11 cellular contexts compared by ENCODE assay signal in the genomic region with DNA sequence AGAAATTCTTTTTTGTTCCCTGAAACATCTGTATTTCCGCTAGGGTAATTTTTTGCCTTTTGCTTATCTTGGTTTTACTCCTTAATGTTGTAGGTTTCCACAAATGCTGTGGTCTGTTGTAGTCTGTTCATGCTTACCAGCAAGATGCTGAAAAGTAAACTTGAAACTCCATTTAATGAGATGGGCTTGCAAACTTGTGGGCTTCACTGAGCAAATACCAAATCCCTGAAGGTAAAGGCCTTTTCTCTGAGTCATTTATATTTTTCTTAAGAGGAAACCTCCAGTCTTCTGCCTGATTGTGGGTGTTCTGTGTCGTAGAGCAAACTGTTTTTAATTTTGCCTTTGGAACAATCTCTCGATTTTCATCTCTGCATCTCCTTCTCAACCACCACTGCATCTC. TPM values are rescaled to one million over a fixed set of nuclear protein-coding genes. Genes with fewer than 3 reads are reported as not detected.
DNase-seq lines count a peak whose midpoint lies in the region; ATAC-seq and TF ChIP-seq lines count a peak whose summit lies in the region.
"Had no signal": no experiment of that assay in that cellular context is flagged by ENCODE, and none has a peak within 500 bp of the region (broad histone marks: within the 10 kb centered on the region; RNA-seq: fewer than 3 reads in every experiment).

No MANE protein-coding gene starts in this region.

- no peak for DNase-seq in CD4-positive, CD25-positive, alpha-beta regulatory T cell
- no peak for DNase-seq in activated naive CD8-positive, alpha-beta T cell treated with anti-CD3 and anti-CD28 coated beads for 36 hours
- no peak for DNase-seq in uterus
- no peak for DNase-seq in Ammon's horn (ENCODE audit: low spot score)
- DNase-seq in caudate nucleus (lab: John Stamatoyannopoulos, UW) = no peak
- no peak for DNase-seq in LoVo (ENCODE audit: low spot score)
- DNase-seq: heart right ventricle, right lobe of liver had no signal

- peak overlapping the region in 1 of 4 donors; percentile 3 for H3K4me3 Mint-ChIP-seq in CD4-positive, CD25-positive, alpha-beta regulatory T cell
- H3K4me3 Mint-ChIP-seq in activated naive CD8-positive, alpha-beta T cell treated with anti-CD3 and anti-CD28 coated beads for 36 hours = no peak overlapping the region
- H3K4me3 Mint-ChIP-seq: mesothelial cell of epicardium had no signal

- intact Hi-C loops in uterus (cut with DNase I; ENCODE audit: low total_unique reads) = no loop called here

- TF ChIP-seq CTCF in uterus (IDR thresholded peaks at IDR 0.05) = no peak

- H3K36me3 ChIP-seq in CD4-positive, CD25-positive, alpha-beta regulatory T cell (ENCODE audit: control insufficient read depth, insufficient read depth, low read length) = peaks cover 52% of the 10 kb centered on the region
- no peaks in the 10 kb centered on the region for H3K36me3 ChIP-seq in uterus
- H3K36me3 ChIP-seq: right lobe of liver had no signal

- peak overlapping the region in 2 of 3 donors; percentile 9 to 82 for H3K27ac Mint-ChIP-seq in CD4-positive, CD25-positive, alpha-beta regulatory T cell
- peak overlapping the region; percentile 64 for H3K27ac Mint-ChIP-seq in activated naive CD8-positive, alpha-beta T cell treated with anti-CD3 and anti-CD28 coated beads for 36 hours
- H3K27ac Mint-ChIP-seq: mesothelial cell of epicardium had no signal

- H3K9me3 Mint-ChIP-seq in CD4-positive, CD25-positive, alpha-beta regulatory T cell = peaks cover 3 to 16% (median 6%) of the 10 kb centered on the region in 7 donors
- H3K9me3 Mint-ChIP-seq in activated naive CD8-positive, alpha-beta T cell treated with anti-CD3 and anti-CD28 coated beads for 36 hours = peaks cover 16% of the 10 kb centered on the region

- no peak for TF ChIP-seq POLR2A in uterus (IDR thresholded peaks at IDR 0.05)

- H3K4me1 Mint-ChIP-seq in CD4-positive, CD25-positive, alpha-beta regulatory T cell = peaks cover 32 to 50% (median 39%) of the 10 kb centered on the region in 4 donors
- H3K4me1 Mint-ChIP-seq in activated naive CD8-positive, alpha-beta T cell treated with anti-CD3 and anti-CD28 coated beads for 36 hours = peaks cover 33% of the 10 kb centered on the region

- no peak overlapping the region for H3K4me3 ChIP-seq in CD4-positive, CD25-positive, alpha-beta regulatory T cell (ENCODE audit: low read depth, low read length)
- H3K4me3 ChIP-seq in uterus = no peak overlapping the region
- H3K4me3 ChIP-seq: heart right ventricle, right lobe of liver had no signal

- peaks cover 12 to 14% of the 10 kb centered on the region in 2 experiments for H3K9me3 ChIP-seq in CD4-positive, CD25-positive, alpha-beta regulatory T cell (ENCODE audit: control insufficient read depth in 2 of 2, low read length in 2 of 2)
- H3K9me3 ChIP-seq in uterus = peaks cover 0 to 8% of the 10 kb centered on the region in 2 donors
- H3K9me3 ChIP-seq: right lobe of liver had no signal

- ATAC-seq in CD4-positive, CD25-positive, alpha-beta regulatory T cell (ENCODE audit: low read depth in 2 of 2) = no peak
- ATAC-seq in GM18858 (IDR thresholded peaks at IDR 0.05; ENCODE audit: unreplicated experiment) (peak; percentile 69), HG02852 (IDR thresholded peaks at IDR 0.05; ENCODE audit: unreplicated experiment) (peak; percentile 82)
- ATAC-seq: heart right ventricle, right lobe of liver had no signal

- no peaks in the 10 kb centered on the region for H3K27me3 Mint-ChIP-seq in CD4-positive, CD25-positive, alpha-beta regulatory T cell
- H3K27me3 Mint-ChIP-seq in activated naive CD8-positive, alpha-beta T cell treated with anti-CD3 and anti-CD28 coated beads for 36 hours = no peaks in the 10 kb centered on the region

- peaks cover 68% of the 10 kb centered on the region for H3K36me3 Mint-ChIP-seq in CD4-positive, CD25-positive, alpha-beta regulatory T cell
- H3K36me3 Mint-ChIP-seq in activated naive CD8-positive, alpha-beta T cell treated with anti-CD3 and anti-CD28 coated beads for 36 hours = peaks cover 39% of the 10 kb centered on the region

- H3K4me1 ChIP-seq in CD4-positive, CD25-positive, alpha-beta regulatory T cell (ENCODE audit: control insufficient read depth, insufficient read depth, low read length, poor library complexity, severe bottlenecking) = peaks cover 16% of the 10 kb centered on the region
- H3K4me1 ChIP-seq in uterus = no peaks in the 10 kb centered on the region
- H3K4me1 ChIP-seq: right lobe of liver had no signal

- H3K27ac ChIP-seq in CD4-positive, CD25-positive, alpha-beta regulatory T cell (ENCODE audit: insufficient read depth, low read length, poor library complexity, severe bottlenecking) = no peak overlapping the region
- no peak overlapping the region for H3K27ac ChIP-seq in uterus
- H3K27ac ChIP-seq in caudate nucleus (ENCODE audit: low read depth, low read length) = no peak overlapping the region
- H3K27ac ChIP-seq: heart right ventricle, right lobe of liver had no signal

- no peaks in the 10 kb centered on the region for H3K27me3 ChIP-seq in CD4-positive, CD25-positive, alpha-beta regulatory T cell (ENCODE audit: control insufficient read depth, insufficient read depth, low read length)
- no peaks in the 10 kb centered on the region for H3K27me3 ChIP-seq in uterus
- H3K27me3 ChIP-seq: heart right ventricle, right lobe of liver had no signal

RNA-seq across cellular contexts. Expression of a gene that starts 9.3 kb away (rescaled TPM):
- 100 TPM for total RNA-seq in CD4-positive, CD25-positive, alpha-beta regulatory T cell
- polyA plus RNA-seq in CD4-positive, CD25-positive, alpha-beta regulatory T cell = 10 to 100 TPM; 22.4 to 35.4 (median 28.2) TPM
- 10 to 100 TPM; 42.7 to 46.8 TPM for total RNA-seq in activated naive CD8-positive, alpha-beta T cell treated with anti-CD3 and anti-CD28 coated beads for 36 hours
- total RNA-seq in uterus = 1 to 10 TPM in 1 of 4 donors, under 1 TPM in 2, not detected in 1; 0.77 to 1.1 (median 0.97) TPM

RNA-seq across cellular contexts. Expression of a gene that starts 15.1 kb away (rescaled TPM):
- total RNA-seq in CD4-positive, CD25-positive, alpha-beta regulatory T cell = 118 TPM
- polyA plus RNA-seq in CD4-positive, CD25-positive, alpha-beta regulatory T cell = 100 to 1,000 TPM in 1 of 4 donors, 10 to 100 TPM in 3; 74.5 to 131 (median 87.1) TPM
- total RNA-seq in activated naive CD8-positive, alpha-beta T cell treated with anti-CD3 and anti-CD28 coated beads for 36 hours = 10 to 100 TPM; 81.8 to 87.6 TPM
- 10 to 100 TPM; 10.5 to 77.9 (median 23.8) TPM for total RNA-seq in uterus

Comparison
In these comparisons a context has a peak if more than half of its experiments do, and no peak if none do; other contexts are left out.
1. ATAC-seq: peak in GM18858 (single experiment) and HG02852 (single experiment); none in CD4-positive, CD25-positive, alpha-beta regulatory T cell (0 of 2).
2. RNA of a gene that starts 9.3 kb away (total RNA-seq): 100 TPM in CD4-positive, CD25-positive, alpha-beta regulatory T cell (single experiment) and 42.7 to 46.8 TPM in activated naive CD8-positive, alpha-beta T cell treated with anti-CD3 and anti-CD28 coated beads for 36 hours; 0.77 to 1.1 TPM in uterus; every median in the first group is over 10 times any median in the second.